In the genomic region with DNA sequence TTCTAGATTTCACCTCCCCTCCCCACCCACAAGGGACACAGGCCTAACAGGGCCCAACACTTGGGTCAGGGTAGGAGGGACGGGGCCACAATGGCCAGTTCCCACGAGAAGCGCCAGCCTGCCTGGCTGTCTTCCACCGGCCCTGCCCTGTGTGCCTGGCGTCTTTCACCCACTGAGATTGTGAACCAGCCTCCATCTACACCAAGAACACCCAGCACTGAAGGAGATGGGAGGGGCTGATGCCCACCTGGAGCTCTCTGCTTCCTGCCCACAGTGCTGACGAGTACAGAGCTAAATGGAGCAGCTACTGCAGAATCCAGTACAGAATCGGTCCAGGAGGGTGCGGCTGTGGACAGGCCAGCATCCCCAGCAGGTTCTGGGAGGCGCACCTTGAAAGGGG, we compare ENCODE assay signal across 26 cellular contexts. TPM values are rescaled to one million over a fixed set of nuclear protein-coding genes. Genes with fewer than 3 reads are reported as not detected.
"Had no signal": no experiment of that assay in that cellular context is flagged by ENCODE, and none has a peak within 500 bp of the region (broad histone marks: within the 10 kb centered on the region; RNA-seq: fewer than 3 reads in every experiment).

No MANE protein-coding gene starts in this region.

- DNase-seq: activated B cell treated with CpG ODN at 0.5 μM for 24 hours; activated CD4-positive, alpha-beta memory T cell treated with anti-CD3 and anti-CD28 coated beads for 36 hours; activated CD4-positive, alpha-beta T cell treated with anti-CD3 and anti-CD28 coated beads for 1 hour; activated CD4-positive, alpha-beta T cell treated with anti-CD3 and anti-CD28 coated beads, Interleukin-2, amount 10 ng/mL, durations not matched to agents 7 days and 5 days; activated CD8-positive, alpha-beta memory T cell treated with anti-CD3 and anti-CD28 coated beads, Interleukin-2, amount 50 U/mL, for 48 hours; activated effector memory CD4-positive, alpha-beta T cell treated with anti-CD3 and anti-CD28 coated beads, Interleukin-2, amount 50 U/mL, for 16 hours; activated naive CD4-positive, alpha-beta T cell treated with Interleukin-2 at 50 U/mL for 16 hours; activated naive CD8-positive, alpha-beta T cell treated with anti-CD3 and anti-CD28 coated beads, Interleukin-2, amount 50 U/mL, for 24 hours; activated T-cell treated with anti-CD3 and anti-CD28 coated beads, Interleukin-2, amount 50 U/mL, for 1 hour; amniotic stem cell; body of pancreas; MM.1S; NCI-H1105 treated with DMSO at 0.1 percent for 48 hours; NCI-H1436 treated with DMSO at 0.1 percent for 48 hours; NCI-H187; NCI-H2081; NCI-H510A treated with DMSO at 0.1 percent for 48 hours; NCI-H69; NK-92 treated with Interleukin-12 subunit alpha and Interleukin-12 subunit beta, amount 100 ng/mL, for 24 hours; OCI-M1; Peyer's patch; SIG-M5; SW 1271 had no signal

- H3K4me3 ChIP-seq: ascending aorta, body of pancreas, Peyer's patch, SK-N-MC had no signal

- H3K27me3 ChIP-seq: ascending aorta, body of pancreas, Peyer's patch had no signal

- H3K27ac ChIP-seq: ascending aorta, body of pancreas, Peyer's patch, SK-N-MC had no signal

- H3K9me3 ChIP-seq: ascending aorta, body of pancreas, Peyer's patch had no signal

- ATAC-seq: activated naive CD4-positive, alpha-beta T cell treated with anti-CD3 and anti-CD28 coated beads, Interleukin-2, amount 50 U/mL, for 72 hours; activated naive CD8-positive, alpha-beta T cell treated with anti-CD3 and anti-CD28 coated beads, Interleukin-2, amount 50 U/mL, for 24 hours; body of pancreas had no signal

RNA-seq across cellular contexts. Expression of gene ASIC3, which starts 2.4 kb away (rescaled TPM):
- total RNA-seq: ascending aorta had no signal

RNA-seq across cellular contexts. Expression of gene ATG9B, which starts 21.7 kb away (rescaled TPM):
- total RNA-seq: ascending aorta, body of pancreas had no signal
